In the genomic region with DNA sequence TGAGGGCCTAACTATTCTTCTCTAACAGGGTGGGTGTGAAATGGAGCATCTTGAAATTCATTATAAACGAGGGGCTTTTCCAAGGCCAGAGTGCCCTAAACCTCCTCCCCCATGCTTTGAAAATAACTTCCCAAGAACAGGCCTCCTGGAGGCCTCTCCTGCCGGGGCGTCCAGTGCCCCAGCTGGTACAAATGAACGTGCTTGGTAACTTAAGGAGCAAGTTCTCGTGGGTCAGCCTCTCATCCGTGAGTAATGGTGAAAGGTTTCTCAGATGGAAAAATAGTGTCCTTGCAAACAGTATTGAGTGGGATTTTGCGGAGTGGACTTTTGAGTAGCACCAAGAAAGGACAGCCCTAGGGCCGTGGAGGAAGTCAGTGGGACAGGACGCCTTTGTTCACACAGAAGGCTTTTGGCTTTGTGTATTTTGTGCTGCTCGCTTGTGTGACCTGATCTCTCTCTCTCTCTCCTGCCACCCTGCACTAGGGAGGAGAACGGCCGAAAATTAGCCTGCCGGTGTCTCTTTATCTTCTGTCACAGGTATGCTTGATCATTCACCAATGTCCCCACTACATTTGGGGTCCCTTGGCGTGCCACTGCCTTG, we compare ENCODE assay signal across 19 cellular contexts. TPM values are rescaled to one million over a fixed set of nuclear protein-coding genes. Genes with fewer than 3 reads are reported as not detected.
DNase-seq lines count a peak whose midpoint lies in the region; ATAC-seq and TF ChIP-seq lines count a peak whose summit lies in the region.
"Had no signal": no experiment of that assay in that cellular context is flagged by ENCODE, and none has a peak within 500 bp of the region (broad histone marks: within the 10 kb centered on the region; RNA-seq: fewer than 3 reads in every experiment).

No MANE protein-coding gene starts in this region.

- ATAC-seq in natural killer cell treated with Interleukin-12 subunit alpha and Interleukin-12 subunit beta and Interleukin-15 and Interleukin-18, amount 100 ng/mL, for 72 hours = no peak
- ATAC-seq in natural killer cell = no peak
- ATAC-seq in gastroesophageal sphincter = no peak
- no peak for ATAC-seq in aorta (ENCODE audit: low FRiP score)
- ATAC-seq: activated CD4-positive, CD25-positive, alpha-beta regulatory T cell treated with anti-CD3 and anti-CD28 coated beads, Interleukin-2, amount 50 U/mL, for 24 hours; GM12878; left colon had no signal

- H3K27ac ChIP-seq in gastroesophageal sphincter (peak overlapping the region; percentile 48 to 91 (median 84)), prostate gland (peak overlapping the region; percentile 45 to 66), aorta (ENCODE audit: low read depth in 1 of 2, low read length in 2 of 2) (peak overlapping the region; percentile 61 to 74)
- H3K27ac ChIP-seq: cardiac muscle cell, GM23248, HL-60 had no signal

- H3K27ac Mint-ChIP-seq in natural killer cell treated with Interleukin-12 subunit alpha and Interleukin-12 subunit beta and Interleukin-15 and Interleukin-18, amount 100 ng/mL, for 72 hours = peak overlapping the region; percentile 36 to 88
- no peak overlapping the region for H3K27ac Mint-ChIP-seq in natural killer cell
- H3K27ac Mint-ChIP-seq in activated naive CD8-positive, alpha-beta T cell treated with anti-CD3 and anti-CD28 coated beads for 36 hours = no peak overlapping the region

- no peak overlapping the region for H3K4me3 ChIP-seq in gastroesophageal sphincter
- H3K4me3 ChIP-seq in prostate gland = no peak overlapping the region
- H3K4me3 ChIP-seq in aorta (ENCODE audit: low read length in 2 of 2) = no peak overlapping the region
- H3K4me3 ChIP-seq: cardiac muscle cell, GM12878, GM23248, heart left ventricle had no signal

- no peak for TF ChIP-seq POLR2A in gastroesophageal sphincter (IDR thresholded peaks at IDR 0.05)
- TF ChIP-seq POLR2A in prostate gland (IDR thresholded peaks at IDR 0.05) = no peak

- no peaks in the 10 kb centered on the region for H3K9me3 ChIP-seq in gastroesophageal sphincter
- no peaks in the 10 kb centered on the region for H3K9me3 ChIP-seq in prostate gland
- H3K9me3 ChIP-seq in aorta (ENCODE audit: control insufficient read depth, low read length) = no peaks in the 10 kb centered on the region
- H3K9me3 ChIP-seq: heart left ventricle, SK-N-SH had no signal

- DNase-seq in natural killer cell treated with Interleukin-12 subunit alpha and Interleukin-12 subunit beta and Interleukin-15 and Interleukin-18, amount 100 ng/mL, for 72 hours (ENCODE audit: low spot score) = no peak
- DNase-seq in natural killer cell (no peak), prostate gland (ENCODE audit: low spot score) (no peak), aorta (no peak), OCI-M1 (lab: John Stamatoyannopoulos, UW) (no peak)
- DNase-seq in activated CD4-positive, CD25-positive, alpha-beta regulatory T cell treated with anti-CD3 and anti-CD28 coated beads, Interleukin-2, amount 50 U/mL, for 72 hours = no peak
- DNase-seq in activated naive CD8-positive, alpha-beta T cell treated with anti-CD3 and anti-CD28 coated beads for 36 hours = no peak
- DNase-seq: activated effector memory CD4-positive, alpha-beta T cell treated with anti-CD3 and anti-CD28 coated beads, Interleukin-2, amount 50 U/mL, for 16 hours; heart left ventricle; left colon; NCI-H2029 treated with DMSO at 0.1 percent for 48 hours; SK-N-SH; stimulated activated CD4-positive, alpha-beta T cell treated with anti-CD3 and anti-CD28 coated beads, Interleukin-2, amount 100 ng/mL, for 24 hours had no signal

- H3K4me1 Mint-ChIP-seq in natural killer cell treated with Interleukin-12 subunit alpha and Interleukin-12 subunit beta and Interleukin-15 and Interleukin-18, amount 100 ng/mL, for 72 hours (ENCODE audit: low read depth in 2 of 2) = peaks cover 43 to 47% of the 10 kb centered on the region in 2 donors
- no peaks in the 10 kb centered on the region for H3K4me1 Mint-ChIP-seq in natural killer cell
- H3K4me1 Mint-ChIP-seq in activated naive CD8-positive, alpha-beta T cell treated with anti-CD3 and anti-CD28 coated beads for 36 hours = peaks cover 5% of the 10 kb centered on the region

- H3K36me3 ChIP-seq in gastroesophageal sphincter (peaks cover 0 to 46% of the 10 kb centered on the region in 2 donors), prostate gland (no peaks in the 10 kb centered on the region), aorta (ENCODE audit: control insufficient read depth in 1 of 2, insufficient read depth in 2 of 2, low read length in 1 of 2) (peaks cover 0 to 2% of the 10 kb centered on the region in 2 donors)
- H3K36me3 ChIP-seq: cardiac muscle cell had no signal

- H3K4me3 Mint-ChIP-seq in natural killer cell treated with Interleukin-12 subunit alpha and Interleukin-12 subunit beta and Interleukin-15 and Interleukin-18, amount 100 ng/mL, for 72 hours = no peak overlapping the region
- no peak overlapping the region for H3K4me3 Mint-ChIP-seq in natural killer cell
- no peak overlapping the region for H3K4me3 Mint-ChIP-seq in activated naive CD8-positive, alpha-beta T cell treated with anti-CD3 and anti-CD28 coated beads for 36 hours

- intact Hi-C loops in natural killer cell (cut with micrococcal nuclease) = no loop called here
- intact Hi-C loops in prostate gland (cut with DNase I) = loop anchor here (10.0 kb wide), 2 partner anchors 126 to 156 kb away; no protein-coding TSS in a partner anchor
- intact Hi-C loops in aorta (cut with DNase I) = loop anchor here (10.0 kb wide), 2 partner anchors 126 to 146 kb away; no protein-coding TSS in a partner anchor

- peaks cover 29% of the 10 kb centered on the region for H3K36me3 Mint-ChIP-seq in natural killer cell treated with Interleukin-12 subunit alpha and Interleukin-12 subunit beta and Interleukin-15 and Interleukin-18, amount 100 ng/mL, for 72 hours
- no peaks in the 10 kb centered on the region for H3K36me3 Mint-ChIP-seq in natural killer cell
- peaks cover 10% of the 10 kb centered on the region for H3K36me3 Mint-ChIP-seq in activated naive CD8-positive, alpha-beta T cell treated with anti-CD3 and anti-CD28 coated beads for 36 hours

- no peaks in the 10 kb centered on the region for H3K9me3 Mint-ChIP-seq in natural killer cell treated with Interleukin-12 subunit alpha and Interleukin-12 subunit beta and Interleukin-15 and Interleukin-18, amount 100 ng/mL, for 72 hours
- no peaks in the 10 kb centered on the region for H3K9me3 Mint-ChIP-seq in natural killer cell
- H3K9me3 Mint-ChIP-seq in activated naive CD8-positive, alpha-beta T cell treated with anti-CD3 and anti-CD28 coated beads for 36 hours = no peaks in the 10 kb centered on the region

- H3K27me3 Mint-ChIP-seq in natural killer cell treated with Interleukin-12 subunit alpha and Interleukin-12 subunit beta and Interleukin-15 and Interleukin-18, amount 100 ng/mL, for 72 hours = no peaks in the 10 kb centered on the region
- no peaks in the 10 kb centered on the region for H3K27me3 Mint-ChIP-seq in natural killer cell (ENCODE audit: low read depth in 2 of 2)
- H3K27me3 Mint-ChIP-seq in activated naive CD8-positive, alpha-beta T cell treated with anti-CD3 and anti-CD28 coated beads for 36 hours = no peaks in the 10 kb centered on the region

- WGBS in gastroesophageal sphincter (ENCODE audit: low coverage in 1 of 2), 2 donors = 88 to 91% methylated on average over 4 to 5 of the region's 14 CpGs
- 76% methylated on average over 14 of the region's 14 CpGs for WGBS in prostate gland
- 81 to 86% methylated on average over 14 of the region's 14 CpGs for WGBS in aorta, 2 donors

- no peaks in the 10 kb centered on the region for H3K27me3 ChIP-seq in gastroesophageal sphincter
- no peaks in the 10 kb centered on the region for H3K27me3 ChIP-seq in prostate gland (replicated peaks; ENCODE audit: insufficient read depth)
- H3K27me3 ChIP-seq in aorta (ENCODE audit: control insufficient read depth in 1 of 2, insufficient read depth in 2 of 2, low read length in 1 of 2) = no peaks in the 10 kb centered on the region
- H3K27me3 ChIP-seq: cardiac muscle cell, heart left ventricle had no signal

- peaks cover 0 to 45% (median 11%) of the 10 kb centered on the region in 3 donors for H3K4me1 ChIP-seq in gastroesophageal sphincter
- H3K4me1 ChIP-seq in prostate gland (replicated peaks) = peaks cover 7% of the 10 kb centered on the region
- no peaks in the 10 kb centered on the region for H3K4me1 ChIP-seq in aorta (ENCODE audit: control insufficient read depth in 1 of 2, insufficient read depth in 2 of 2, low read length in 2 of 2)

- TF ChIP-seq CTCF in natural killer cell (IDR thresholded peaks at IDR 0.05) (no peak), gastroesophageal sphincter (IDR thresholded peaks at IDR 0.05) (no peak), prostate gland (IDR thresholded peaks at IDR 0.05) (no peak)

- TF ChIP-seq EP300 in gastroesophageal sphincter (IDR thresholded peaks at IDR 0.05) = no peak

RNA-seq across cellular contexts. Expression of gene CLEC16A, which starts 34.6 kb away (rescaled TPM):
- 10 to 100 TPM; 42.5 to 60.2 TPM for total RNA-seq in natural killer cell treated with Interleukin-12 subunit alpha and Interleukin-12 subunit beta and Interleukin-15 and Interleukin-18, amount 100 ng/mL, for 72 hours
- total RNA-seq in natural killer cell (10 to 100 TPM; 35.9 to 50.5 (median 37.4) TPM), gastroesophageal sphincter (10 to 100 TPM; 19.9 to 38.3 (median 35.0) TPM), prostate gland (10 to 100 TPM; 26.1 to 52.2 TPM), aorta (10 to 100 TPM; 27.1 to 28.8 TPM)
- polyA plus RNA-seq in aorta = 10 to 100 TPM in 1 of 2 donors, 1 to 10 TPM in 1; 5.9 to 10.9 TPM
- 10 to 100 TPM; 20.4 to 21.3 TPM for total RNA-seq in activated naive CD8-positive, alpha-beta T cell treated with anti-CD3 and anti-CD28 coated beads for 36 hours

RNA-seq across cellular contexts. Expression of gene DEXI, which starts 36.7 kb away (rescaled TPM):
- total RNA-seq in natural killer cell treated with Interleukin-12 subunit alpha and Interleukin-12 subunit beta and Interleukin-15 and Interleukin-18, amount 100 ng/mL, for 72 hours = 10 to 100 TPM; 20.7 to 36.3 TPM
- total RNA-seq in natural killer cell (10 to 100 TPM in 2 of 3 donors, 1 to 10 TPM in 1; 8.7 to 15.2 (median 14.4) TPM), gastroesophageal sphincter (100 to 1,000 TPM in 2 of 4 donors, 10 to 100 TPM in 2; 79.2 to 136 (median 102) TPM), prostate gland (10 to 100 TPM; 95.5 to 96.9 TPM), aorta (10 to 100 TPM; 41.4 to 42.3 TPM)
- polyA plus RNA-seq in aorta = 10 to 100 TPM; 46.6 to 60.1 TPM
- total RNA-seq in activated naive CD8-positive, alpha-beta T cell treated with anti-CD3 and anti-CD28 coated beads for 36 hours = 10 to 100 TPM; 25.5 to 26.2 TPM

Comparison
In these comparisons a context has a peak if more than half of its experiments do, and no peak if none do; other contexts are left out.
1. H3K27ac Mint-ChIP-seq: peak in natural killer cell treated with Interleukin-12 subunit alpha and Interleukin-12 subunit beta and Interleukin-15 and Interleukin-18, amount 100 ng/mL, for 72 hours (2 of 2); none in natural killer cell (0 of 2) and activated naive CD8-positive, alpha-beta T cell treated with anti-CD3 and anti-CD28 coated beads for 36 hours (single experiment).
2. Peak in every context shown above with its lines, with median percentiles within 50 percentile points of each other: H3K27ac ChIP-seq.